25 cellular contexts compared by ENCODE assay signal in the genomic region with DNA sequence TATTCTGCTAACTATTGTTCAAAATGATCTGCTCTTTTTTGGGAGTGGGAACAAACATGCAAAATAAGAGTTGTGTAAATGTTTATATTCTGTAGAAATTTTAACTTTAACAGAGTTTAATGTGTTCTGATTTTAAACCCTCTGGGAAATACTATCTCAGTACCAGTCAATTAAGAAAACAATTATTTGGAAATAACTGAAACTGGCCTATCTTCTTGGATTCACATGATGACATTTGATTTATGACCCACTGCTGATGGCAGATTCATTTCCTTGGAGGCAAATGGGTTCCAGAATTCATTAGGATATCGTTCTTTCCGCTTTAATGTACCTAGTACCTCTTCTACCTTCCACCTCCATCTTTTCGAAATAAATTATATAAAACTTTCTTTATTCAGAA.
"Had no signal": no experiment of that assay in that cellular context is flagged by ENCODE, and none has a peak within 500 bp of the region (broad histone marks: within the 10 kb centered on the region; RNA-seq: fewer than 3 reads in every experiment).

No MANE protein-coding gene starts in this region.

- H3K36me3 ChIP-seq: gastrocnemius medialis, neural progenitor cell, stomach, tibial artery had no signal

- H3K9me3 ChIP-seq: gastrocnemius medialis, mucosa of descending colon, stomach, testis, tibial artery had no signal

- H3K27ac ChIP-seq: gastrocnemius medialis, neural progenitor cell, parathyroid adenoma, testis, tibial artery had no signal

- H3K36me3 Mint-ChIP-seq: mesothelial cell of epicardium; naive B cell; neural progenitor cell; stimulated activated effector memory CD8-positive, alpha-beta T cell treated with anti-CD3 and anti-CD28 coated beads, Interleukin-12 subunit alpha, Interleukin-12 subunit beta, amount 100 ng/mL, for 72 hours; type B pancreatic cell had no signal

- DNase-seq: dorsolateral prefrontal cortex; effector CD4-positive, alpha-beta T cell; foreskin fibroblast; gastrocnemius medialis; head of caudate nucleus; mesenchymal stem cell; mucosa of descending colon; naive B cell; stimulated activated CD4-positive, alpha-beta T cell treated with anti-CD3 and anti-CD28 coated beads, Interleukin-2, amount 100 ng/mL, for 24 hours; stimulated activated CD4-positive, alpha-beta T cell treated with anti-CD3 and anti-CD28 coated beads, Interleukin-4, amount 100 ng/mL, for 24 hours; stimulated activated naive CD4-positive, alpha-beta T cell treated with Interleukin-2 at 50 U/mL for 16 hours; stomach; substantia nigra; testis; tibial artery had no signal

- H3K4me2 ChIP-seq: neural progenitor cell had no signal

- H3K4me3 Mint-ChIP-seq: mesothelial cell of epicardium; naive B cell; natural killer cell treated with Interleukin-12 subunit alpha and Interleukin-12 subunit beta and Interleukin-15 and Interleukin-18, amount 100 ng/mL, for 72 hours; neural progenitor cell; stimulated activated effector memory CD8-positive, alpha-beta T cell treated with anti-CD3 and anti-CD28 coated beads, Interleukin-12 subunit alpha, Interleukin-12 subunit beta, amount 100 ng/mL, for 72 hours; type B pancreatic cell had no signal

- H2AFZ ChIP-seq: neural progenitor cell, parathyroid adenoma had no signal

- H3K9me3 Mint-ChIP-seq: mesothelial cell of epicardium; naive B cell; natural killer cell treated with Interleukin-12 subunit alpha and Interleukin-12 subunit beta and Interleukin-15 and Interleukin-18, amount 100 ng/mL, for 72 hours; neural progenitor cell; stimulated activated effector memory CD8-positive, alpha-beta T cell treated with anti-CD3 and anti-CD28 coated beads, Interleukin-12 subunit alpha, Interleukin-12 subunit beta, amount 100 ng/mL, for 72 hours; type B pancreatic cell had no signal

- H3K27me3 Mint-ChIP-seq: naive B cell; natural killer cell treated with Interleukin-12 subunit alpha and Interleukin-12 subunit beta and Interleukin-15 and Interleukin-18, amount 100 ng/mL, for 72 hours; progenitor cell of endocrine pancreas; type B pancreatic cell had no signal

- FAIRE-seq: keratinocyte had no signal

- ATAC-seq: gastrocnemius medialis; mucosa of descending colon; natural killer cell treated with Interleukin-12 subunit alpha and Interleukin-12 subunit beta and Interleukin-15 and Interleukin-18, amount 100 ng/mL, for 72 hours; sciatic nerve; stimulated activated effector memory CD8-positive, alpha-beta T cell treated with anti-CD3 and anti-CD28 coated beads, Interleukin-12 subunit alpha, Interleukin-12 subunit beta, amount 100 ng/mL, for 72 hours had no signal

- H3K27me3 ChIP-seq: dorsolateral prefrontal cortex, gastrocnemius medialis, stomach, testis, tibial artery had no signal

- H3K27ac Mint-ChIP-seq: mesothelial cell of epicardium; natural killer cell treated with Interleukin-12 subunit alpha and Interleukin-12 subunit beta and Interleukin-15 and Interleukin-18, amount 100 ng/mL, for 72 hours; neural progenitor cell; progenitor cell of endocrine pancreas; stimulated activated effector memory CD8-positive, alpha-beta T cell treated with anti-CD3 and anti-CD28 coated beads, Interleukin-12 subunit alpha, Interleukin-12 subunit beta, amount 100 ng/mL, for 72 hours; type B pancreatic cell had no signal

- H3K9ac ChIP-seq: neural progenitor cell, parathyroid adenoma had no signal

- H3K4me1 ChIP-seq: testis had no signal

- H3K4me3 ChIP-seq: dorsolateral prefrontal cortex, gastrocnemius medialis, mucosa of descending colon, neural progenitor cell, smooth muscle cell, stomach, testis, tibial artery had no signal
